Comparison of ENCODE assay signal across 1 cellular context in the genomic region with DNA sequence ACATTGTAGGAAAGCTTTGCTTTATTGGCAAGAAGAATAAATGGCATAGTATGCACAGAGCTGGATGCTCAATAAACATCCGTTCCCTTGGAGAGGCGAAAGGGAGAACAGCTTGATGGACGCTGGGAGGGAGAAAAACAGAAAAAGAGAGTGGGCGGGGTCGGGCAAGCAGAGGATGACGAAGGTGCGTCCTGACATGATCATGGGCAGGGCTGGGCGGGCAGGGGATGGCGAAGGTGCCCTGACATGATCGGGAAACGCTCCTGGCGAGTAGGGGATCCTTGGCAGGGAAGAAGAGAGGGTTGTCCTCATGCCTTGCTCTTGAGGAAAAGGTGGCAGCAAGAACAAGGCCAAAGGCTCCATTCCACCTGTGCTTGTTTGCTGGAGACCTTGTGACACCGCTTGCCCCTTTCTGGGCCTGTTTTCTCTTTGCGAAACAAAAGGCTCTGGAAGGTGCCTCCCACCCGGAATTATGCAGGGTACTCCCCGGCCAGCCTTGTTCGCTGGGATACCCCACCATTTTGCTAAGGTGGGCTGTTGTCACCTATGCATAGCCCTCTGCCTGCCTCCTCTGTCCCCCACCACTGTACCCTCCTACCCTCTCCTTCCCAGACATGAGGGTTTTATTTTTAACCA.
TF ChIP-seq lines count a peak whose summit lies in the region.

No MANE protein-coding gene starts in this region.

TF ChIP-seq in IMR-90, 13 proteins besides CTCF, POLR2A, EP300 and RAD21:
- TF ChIP-seq, protein P1, sequence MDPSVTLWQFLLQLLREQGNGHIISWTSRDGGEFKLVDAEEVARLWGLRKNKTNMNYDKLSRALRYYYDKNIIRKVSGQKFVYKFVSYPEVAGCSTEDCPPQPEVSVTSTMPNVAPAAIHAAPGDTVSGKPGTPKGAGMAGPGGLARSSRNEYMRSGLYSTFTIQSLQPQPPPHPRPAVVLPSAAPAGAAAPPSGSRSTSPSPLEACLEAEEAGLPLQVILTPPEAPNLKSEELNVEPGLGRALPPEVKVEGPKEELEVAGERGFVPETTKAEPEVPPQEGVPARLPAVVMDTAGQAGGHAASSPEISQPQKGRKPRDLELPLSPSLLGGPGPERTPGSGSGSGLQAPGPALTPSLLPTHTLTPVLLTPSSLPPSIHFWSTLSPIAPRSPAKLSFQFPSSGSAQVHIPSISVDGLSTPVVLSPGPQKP (IDR thresholded peaks at IDR 0.05; ENCODE audit: borderline replicate concordance, low read depth, low read length) = no peak
- no peak for TF ChIP-seq CHD1 (IDR thresholded peaks at IDR 0.05; ENCODE audit: low read depth, low read length)
- no peak for TF ChIP-seq MAFK (IDR thresholded peaks at IDR 0.05; ENCODE audit: low read depth, low read length)
- no peak for TF ChIP-seq NFE2L2 (IDR thresholded peaks at IDR 0.05; ENCODE audit: low read depth, low read length)
- TF ChIP-seq, protein P2, sequence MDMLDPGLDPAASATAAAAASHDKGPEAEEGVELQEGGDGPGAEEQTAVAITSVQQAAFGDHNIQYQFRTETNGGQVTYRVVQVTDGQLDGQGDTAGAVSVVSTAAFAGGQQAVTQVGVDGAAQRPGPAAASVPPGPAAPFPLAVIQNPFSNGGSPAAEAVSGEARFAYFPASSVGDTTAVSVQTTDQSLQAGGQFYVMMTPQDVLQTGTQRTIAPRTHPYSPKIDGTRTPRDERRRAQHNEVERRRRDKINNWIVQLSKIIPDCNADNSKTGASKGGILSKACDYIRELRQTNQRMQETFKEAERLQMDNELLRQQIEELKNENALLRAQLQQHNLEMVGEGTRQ (IDR thresholded peaks at IDR 0.05; ENCODE audit: low read depth, low read length) = no peak
- no peak for TF ChIP-seq RFX5 (IDR thresholded peaks at IDR 0.05; ENCODE audit: low read depth, low read length)
- no peak for TF ChIP-seq MXI1 (IDR thresholded peaks at IDR 0.05; ENCODE audit: borderline replicate concordance, low read depth, low read length)
- TF ChIP-seq BHLHE40 (IDR thresholded peaks at IDR 0.05; ENCODE audit: low read depth, low read length) = no peak
- TF ChIP-seq FOS (IDR thresholded peaks at IDR 0.05; ENCODE audit: low read depth, low read length) = no peak
- TF ChIP-seq RCOR1 (IDR thresholded peaks at IDR 0.05; ENCODE audit: insufficient replicate concordance, low read length) = no peak
- TF ChIP-seq CEBPB (IDR thresholded peaks at IDR 0.05; ENCODE audit: low read depth, low read length) = no peak
- TF ChIP-seq MAZ (IDR thresholded peaks at IDR 0.05; ENCODE audit: borderline replicate concordance, low read depth, low read length) = no peak
